ENCODE assay signal across 9 cellular contexts in the genomic region with DNA sequence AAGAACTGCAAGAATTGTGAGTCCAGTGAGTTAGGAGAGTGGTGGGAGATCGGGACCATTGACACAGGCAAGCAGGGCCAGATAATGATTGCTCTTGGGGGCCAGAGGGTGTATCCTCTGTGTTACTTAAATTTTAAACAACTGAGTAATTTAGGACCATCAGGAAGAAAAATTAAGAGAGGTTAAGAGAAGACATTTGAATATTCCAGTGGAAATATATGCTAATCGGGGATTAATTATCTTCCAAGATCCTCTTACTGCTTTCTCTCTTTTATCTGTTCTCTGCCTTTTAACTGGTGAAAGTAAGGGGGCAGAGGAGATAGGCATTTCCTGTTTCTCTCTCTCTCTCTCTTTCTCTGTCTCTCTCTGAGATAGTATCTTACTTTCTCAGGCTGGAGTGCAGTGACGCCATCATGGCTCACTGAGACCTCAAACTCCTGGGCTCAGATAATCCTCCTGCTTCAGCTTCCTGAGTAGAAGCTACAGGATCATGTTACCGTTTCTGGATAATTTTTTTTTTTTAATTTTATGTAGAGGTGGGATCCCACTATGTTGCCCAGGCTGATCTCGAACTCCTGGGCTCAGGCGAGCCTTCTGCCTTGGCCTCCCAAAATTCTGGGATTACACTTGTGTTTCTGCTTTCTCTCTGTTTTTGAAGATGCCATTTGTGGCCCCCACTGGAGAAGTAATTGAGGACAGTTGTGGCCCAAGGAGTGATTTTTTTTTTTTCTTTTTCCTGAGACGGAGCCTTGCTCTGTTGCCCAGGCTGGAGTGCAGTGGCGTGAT.
DNase-seq lines count a peak whose midpoint lies in the region; ATAC-seq and TF ChIP-seq lines count a peak whose summit lies in the region.
"Had no signal": no experiment of that assay in that cellular context is flagged by ENCODE, and none has a peak within 500 bp of the region (broad histone marks: within the 10 kb centered on the region; RNA-seq: fewer than 3 reads in every experiment).

No MANE protein-coding gene starts in this region.

- peak; percentile 54 for DNase-seq in ELF-1 (ENCODE audit: low read depth, low spot score)
- DNase-seq in NB4 (ENCODE audit: low read depth) = peak; percentile 61
- DNase-seq in activated naive CD8-positive, alpha-beta T cell treated with anti-CD3 and anti-CD28 coated beads, Interleukin-2, amount 10 ng/mL, durations not matched to agents 7 days and 5 days = no peak
- DNase-seq in NCI-H187 treated with DMSO at 0.1 percent for 48 hours (lab: John Stamatoyannopoulos, UW) = no peak
- DNase-seq in sigmoid colon = no peak
- no peak for DNase-seq in lower lobe of right lung

- H3K4me1 ChIP-seq in neutrophil (ENCODE audit: control insufficient read depth in 1 of 2, insufficient read depth in 1 of 2, low read depth in 1 of 2, low read length in 1 of 2) (no peaks in the 10 kb centered on the region), sigmoid colon (no peaks in the 10 kb centered on the region), lower lobe of right lung (peaks cover 7% of the 10 kb centered on the region)

- H3K27me3 Mint-ChIP-seq in activated naive CD8-positive, alpha-beta T cell treated with anti-CD3 and anti-CD28 coated beads, Interleukin-2, amount 10 ng/mL, durations not matched to agents 7 days and 5 days = no peaks in the 10 kb centered on the region

- POLR2A ChIA-PET in activated naive CD8-positive, alpha-beta T cell treated with anti-CD3 and anti-CD28 coated beads, Interleukin-2, amount 10 ng/mL, durations not matched to agents 7 days and 5 days (lab: Charles Lee) = interaction anchor here (0.7 kb wide), 1 partner anchor 1655 kb away, joined by 3 read pairs; no protein-coding TSS in a partner anchor

- 88 to 95% methylated on average over 8 of the region's 8 CpGs for WGBS in sigmoid colon, 2 donors

- no peaks in the 10 kb centered on the region for H3K9me3 Mint-ChIP-seq in activated naive CD8-positive, alpha-beta T cell treated with anti-CD3 and anti-CD28 coated beads, Interleukin-2, amount 10 ng/mL, durations not matched to agents 7 days and 5 days
- H3K9me3 Mint-ChIP-seq: neural crest cell had no signal

- TF ChIP-seq CTCF in NB4 (IDR thresholded peaks at IDR 0.05; ENCODE audit: low read depth, low read length) = no peak
- no peak for TF ChIP-seq CTCF in neutrophil (IDR thresholded peaks at IDR 0.05)
- TF ChIP-seq CTCF in sigmoid colon (IDR thresholded peaks at IDR 0.05) = no peak
- TF ChIP-seq CTCF in lower lobe of right lung (IDR thresholded peaks at IDR 0.05) = no peak

- no peaks in the 10 kb centered on the region for H3K27me3 ChIP-seq in neutrophil
- no peaks in the 10 kb centered on the region for H3K27me3 ChIP-seq in sigmoid colon
- H3K27me3 ChIP-seq in lower lobe of right lung (ENCODE audit: low read depth) = no peaks in the 10 kb centered on the region

- peak overlapping the region; percentile 17 for H3K27ac Mint-ChIP-seq in activated naive CD8-positive, alpha-beta T cell treated with anti-CD3 and anti-CD28 coated beads, Interleukin-2, amount 10 ng/mL, durations not matched to agents 7 days and 5 days

- no peak overlapping the region for H3K4me3 ChIP-seq in NB4 (ENCODE audit: low read depth, low read length)
- no peak overlapping the region for H3K4me3 ChIP-seq in neutrophil (ENCODE audit: low read depth in 1 of 2, low read length in 1 of 2)
- H3K4me3 ChIP-seq in sigmoid colon = no peak overlapping the region
- H3K4me3 ChIP-seq in lower lobe of right lung = no peak overlapping the region

- TF ChIP-seq EP300 in sigmoid colon (IDR thresholded peaks at IDR 0.05) = no peak

- H3K36me3 Mint-ChIP-seq in activated naive CD8-positive, alpha-beta T cell treated with anti-CD3 and anti-CD28 coated beads, Interleukin-2, amount 10 ng/mL, durations not matched to agents 7 days and 5 days = no peaks in the 10 kb centered on the region

- peak; percentile 84 for ATAC-seq in activated naive CD8-positive, alpha-beta T cell treated with anti-CD3 and anti-CD28 coated beads, Interleukin-2, amount 10 ng/mL, durations not matched to agents 7 days and 5 days (ENCODE audit: low read depth)
- ATAC-seq in GM21360 (IDR thresholded peaks at IDR 0.05; ENCODE audit: unreplicated experiment) (no peak), lower lobe of right lung (no peak)

- H3K36me3 ChIP-seq in neutrophil (no peaks in the 10 kb centered on the region), sigmoid colon (peaks cover 0 to 3% (median 0%) of the 10 kb centered on the region in 4 donors), lower lobe of right lung (no peaks in the 10 kb centered on the region)

- peak overlapping the region; percentile 18 for H3K27ac ChIP-seq in neutrophil
- H3K27ac ChIP-seq in sigmoid colon = no peak overlapping the region
- no peak overlapping the region for H3K27ac ChIP-seq in lower lobe of right lung

- H3K9me3 ChIP-seq in neutrophil (no peaks in the 10 kb centered on the region), sigmoid colon (no peaks in the 10 kb centered on the region), lower lobe of right lung (no peaks in the 10 kb centered on the region)

- peaks cover 15% of the 10 kb centered on the region for H3K4me1 Mint-ChIP-seq in activated naive CD8-positive, alpha-beta T cell treated with anti-CD3 and anti-CD28 coated beads, Interleukin-2, amount 10 ng/mL, durations not matched to agents 7 days and 5 days

- TF ChIP-seq POLR2A in NB4 (IDR thresholded peaks at IDR 0.05; ENCODE audit: extremely low read depth, insufficient read length) = no peak
- no peak for TF ChIP-seq POLR2A in sigmoid colon (IDR thresholded peaks at IDR 0.05)

- H3K4me3 Mint-ChIP-seq in activated naive CD8-positive, alpha-beta T cell treated with anti-CD3 and anti-CD28 coated beads, Interleukin-2, amount 10 ng/mL, durations not matched to agents 7 days and 5 days = peak overlapping the region; percentile 13
- H3K4me3 Mint-ChIP-seq: neural crest cell had no signal

- intact Hi-C loops in sigmoid colon (cut with DNase I) (no loop called here), lower lobe of right lung (cut with DNase I) (no loop called here)

Comparison
In these comparisons a context has a peak if more than half of its experiments do, and no peak if none do; other contexts are left out.
1. DNase-seq: peak in ELF-1 (single experiment) and NB4 (single experiment); none in activated naive CD8-positive, alpha-beta T cell treated with anti-CD3 and anti-CD28 coated beads, Interleukin-2, amount 10 ng/mL, durations not matched to agents 7 days and 5 days (single experiment), NCI-H187 treated with DMSO at 0.1 percent for 48 hours (single experiment), sigmoid colon (single experiment) and lower lobe of right lung (single experiment).